Comparison of ENCODE assay signal across 16 cellular contexts in genomic region chr22:50625568-50626313, GRCh38. TPM values are rescaled to one million over a fixed set of nuclear protein-coding genes. Genes with fewer than 3 reads are reported as not detected.
DNase-seq lines count a peak whose midpoint lies in the region; ATAC-seq and TF ChIP-seq lines count a peak whose summit lies in the region.
"Had no signal": no experiment of that assay in that cellular context is flagged by ENCODE, and none has a peak within 500 bp of the region (broad histone marks: within the 10 kb centered on the region; RNA-seq: fewer than 3 reads in every experiment).

No MANE protein-coding gene starts in this region.

- no peaks in the 10 kb centered on the region for H3K9me2 ChIP-seq in PC-3 (replicated peaks; ENCODE audit: low read length)

- DNase-seq in heart right ventricle = peak in 1 of 2 donors; percentile 38
- DNase-seq in Right ventricle myocardium superior = no peak
- no peak for DNase-seq in PC-3
- no peak for DNase-seq in fibroblast of mammary gland (ENCODE audit: low read depth)
- peak; percentile 10 for DNase-seq in testis
- no peak for DNase-seq in LoVo (ENCODE audit: low spot score)
- no peak for DNase-seq in stimulated activated naive CD4-positive, alpha-beta T cell treated with Interleukin-2 at 50 U/mL for 16 hours (lab: John Stamatoyannopoulos, UW)
- no peak for DNase-seq in activated naive CD8-positive, alpha-beta T cell treated with anti-CD3 and anti-CD28 coated beads, Interleukin-2, amount 50 U/mL, for 24 hours
- DNase-seq: COR-L47; GF-D8; left ventricle myocardium superior; naive B cell; NCI-H1092; stimulated activated CD4-positive, alpha-beta T cell treated with anti-CD3 and anti-CD28 coated beads, Interleukin-4, amount 100 ng/mL, for 1 hour had no signal

- peaks cover 0 to 3% (median 0%) of the 10 kb centered on the region in 7 donors for H3K27me3 ChIP-seq in heart right ventricle
- H3K27me3 ChIP-seq in PC-3 (ENCODE audit: low read length) = no peaks in the 10 kb centered on the region
- no peaks in the 10 kb centered on the region for H3K27me3 ChIP-seq in testis
- H3K27me3 ChIP-seq: SJCRH30, transverse colon had no signal

- peak in 5 of 9 donors; percentile 14 to 31 (median 25) for TF ChIP-seq CTCF in heart right ventricle (IDR thresholded peaks at IDR 0.05)
- TF ChIP-seq CTCF in PC-3 (conservative IDR thresholded peaks at IDR 0.05; ENCODE audit: low read depth, low read length) = peak; percentile 25; the same call in 1 of the 2 replicates
- peak; percentile 3 for TF ChIP-seq CTCF in fibroblast of mammary gland (conservative IDR thresholded peaks at IDR 0.05; ENCODE audit: control insufficient read depth, insufficient read depth, low read depth, low read length)
- no peak for TF ChIP-seq CTCF in testis (IDR thresholded peaks at IDR 0.05)

- no peaks in the 10 kb centered on the region for H3K36me3 Mint-ChIP-seq in activated naive CD8-positive, alpha-beta T cell treated with anti-CD3 and anti-CD28 coated beads, Interleukin-2, amount 50 U/mL, for 24 hours (ENCODE audit: low read depth)
- H3K36me3 Mint-ChIP-seq: naive B cell had no signal

- H3K4me3 ChIP-seq in heart right ventricle = peak overlapping the region in 3 of 10 donors; percentile 62 to 95 (median 81)
- no peak overlapping the region for H3K4me3 ChIP-seq in PC-3 (ENCODE audit: low read length)
- H3K4me3 ChIP-seq in fibroblast of mammary gland (ENCODE audit: control insufficient read depth, low read depth, low read length) = no peak overlapping the region
- no peak overlapping the region for H3K4me3 ChIP-seq in testis
- H3K4me3 ChIP-seq: SJCRH30, transverse colon had no signal

- no peaks in the 10 kb centered on the region for H3K9me3 Mint-ChIP-seq in activated naive CD8-positive, alpha-beta T cell treated with anti-CD3 and anti-CD28 coated beads, Interleukin-2, amount 50 U/mL, for 24 hours
- H3K9me3 Mint-ChIP-seq: naive B cell had no signal

- intact Hi-C loops in heart right ventricle (cut with DNase I) (loop anchor here in 6 of 10 donors (5.0 kb wide), 5 partner anchors 47 to 87 kb away; partner anchors contain the start of gene SHANK3 (in 2 of the 6)), Right ventricle myocardium superior (cut with DNase I) (no loop called here), PC-3 (cut with micrococcal nuclease) (no loop called here), testis (cut with DNase I; ENCODE audit: low total_unique reads) (no loop called here)

- POLR2A ChIA-PET in PC-3 (lab: Charles Lee; ENCODE audit: unreplicated experiment) = no interaction called here

- CTCF ChIA-PET in PC-3 (lab: Charles Lee) = no interaction called here

- no peak overlapping the region for H3K4me2 ChIP-seq in PC-3 (ENCODE audit: low read length)

- H4K20me1 ChIP-seq in PC-3 (ENCODE audit: low read length) = no peaks in the 10 kb centered on the region

- 86 to 87% methylated on average over 27 of the region's 27 CpGs for WGBS in heart right ventricle, 2 donors
- WGBS in testis, 2 donors = 94 to 96% methylated on average over 19 to 27 of the region's 27 CpGs

- peaks cover 45% of the 10 kb centered on the region for H3K4me1 Mint-ChIP-seq in activated naive CD8-positive, alpha-beta T cell treated with anti-CD3 and anti-CD28 coated beads, Interleukin-2, amount 50 U/mL, for 24 hours

- H3K4me3 Mint-ChIP-seq in activated naive CD8-positive, alpha-beta T cell treated with anti-CD3 and anti-CD28 coated beads, Interleukin-2, amount 50 U/mL, for 24 hours = no peak overlapping the region

- H3K9ac ChIP-seq in PC-3 (ENCODE audit: low read length) = no peak overlapping the region

- H3K9me3 ChIP-seq in heart right ventricle (no peaks in the 10 kb centered on the region), PC-3 (ENCODE audit: low read length) (no peaks in the 10 kb centered on the region), testis (no peaks in the 10 kb centered on the region)
- H3K9me3 ChIP-seq: SJCRH30, transverse colon had no signal

- H2AFZ ChIP-seq in PC-3 (ENCODE audit: low read length) = no peak overlapping the region

- H3K79me2 ChIP-seq in PC-3 (ENCODE audit: low read length) = peaks cover 3% of the 10 kb centered on the region; the same call in 1 of the 2 replicates

- H3K36me3 ChIP-seq in heart right ventricle (peaks cover 0 to 18% (median 0%) of the 10 kb centered on the region in 9 donors), PC-3 (ENCODE audit: low read depth, low read length) (no peaks in the 10 kb centered on the region), testis (ENCODE audit: low read depth, missing control alignments) (no peaks in the 10 kb centered on the region)
- H3K36me3 ChIP-seq: SJCRH30, transverse colon had no signal

- no peak overlapping the region for H3K27ac Mint-ChIP-seq in activated naive CD8-positive, alpha-beta T cell treated with anti-CD3 and anti-CD28 coated beads, Interleukin-2, amount 50 U/mL, for 24 hours

- TF ChIP-seq POLR2A in testis (IDR thresholded peaks at IDR 0.05) = no peak

- no peaks in the 10 kb centered on the region for H3F3A ChIP-seq in PC-3 (ENCODE audit: low read length, unreplicated experiment)

- H3K27ac ChIP-seq in heart right ventricle (peak overlapping the region in 1 of 10 donors; percentile 93), PC-3 (ENCODE audit: low read length) (no peak overlapping the region), testis (no peak overlapping the region)
- H3K27ac ChIP-seq: SJCRH30, transverse colon had no signal

- BruUV-seq in PC-3 (replicated peaks; lab: Mats Ljungman, UMichigan) = no TSS peak

- no peaks in the 10 kb centered on the region for H3K27me3 Mint-ChIP-seq in activated naive CD8-positive, alpha-beta T cell treated with anti-CD3 and anti-CD28 coated beads, Interleukin-2, amount 50 U/mL, for 24 hours
- H3K27me3 Mint-ChIP-seq: naive B cell had no signal

- H3K4me1 ChIP-seq in heart right ventricle (peaks cover 7 to 54% (median 44%) of the 10 kb centered on the region in 9 donors), PC-3 (ENCODE audit: insufficient read depth, low read length) (peaks cover 25% of the 10 kb centered on the region), testis (peaks cover under 1% of the 10 kb centered on the region)

- ATAC-seq in heart right ventricle (peak in 1 of 8 donors; percentile 1), Right ventricle myocardium superior (ENCODE audit: poor library complexity) (no peak), PC-3 (no peak)
- ATAC-seq in activated naive CD8-positive, alpha-beta T cell treated with anti-CD3 and anti-CD28 coated beads, Interleukin-2, amount 50 U/mL, for 24 hours = no peak
- ATAC-seq: left ventricle myocardium superior had no signal

RNA-seq across cellular contexts. Expression of gene ARSA, which starts 2.2 kb away (rescaled TPM):
- total RNA-seq in heart right ventricle = 10 to 100 TPM; 19.6 to 33.3 (median 26.0) TPM
- 10 to 100 TPM; 17.5 to 62.3 TPM for polyA plus RNA-seq in heart right ventricle
- total RNA-seq in Right ventricle myocardium superior = 19.1 TPM
- 11.3 and 16.7 TPM in 2 replicates for total RNA-seq in PC-3 (2014; rRNA removed)
- total RNA-seq in testis = 10 to 100 TPM; 60.9 to 73.5 TPM
- polyA plus RNA-seq in testis (ENCODE audit: insufficient read depth, low read depth, low replicate concordance) = 95.9 TPM

RNA-seq across cellular contexts. Expression of gene MAPK8IP2, which starts 25.1 kb away (rescaled TPM):
- under 1 TPM; 0.08 to 0.52 (median 0.27) TPM for total RNA-seq in heart right ventricle
- polyA plus RNA-seq in heart right ventricle = under 1 TPM; 0.22 to 0.49 TPM
- 0.62 TPM for total RNA-seq in Right ventricle myocardium superior
- total RNA-seq in PC-3 (2014; rRNA removed) = 1.2 and 1.5 TPM in 2 replicates
- 10 to 100 TPM; 34.9 to 36.9 TPM for total RNA-seq in testis
- polyA plus RNA-seq in testis (ENCODE audit: insufficient read depth, low read depth, low replicate concordance) = 12.7 TPM

RNA-seq across cellular contexts. Expression of gene CHKB, which starts 43.1 kb away (rescaled TPM):
- total RNA-seq in heart right ventricle (10 to 100 TPM; 31.7 to 60.1 (median 39.9) TPM), Right ventricle myocardium superior (36.0 TPM), PC-3 (2014; rRNA removed) (27.0 and 31.5 TPM in 2 replicates), testis (10 to 100 TPM; 89.6 to 98.9 TPM)
- polyA plus RNA-seq in heart right ventricle (100 to 1,000 TPM in 1 of 2 donors, 10 to 100 TPM in 1; 27.1 to 251 TPM), testis (ENCODE audit: insufficient read depth, low read depth, low replicate concordance) (88.4 TPM)

RNA-seq across cellular contexts. Expression of gene SHANK3, which starts 46.9 kb away (rescaled TPM):
- 10 to 100 TPM; 19.9 to 36.9 (median 24.7) TPM for total RNA-seq in heart right ventricle
- polyA plus RNA-seq in heart right ventricle = 10 to 100 TPM; 14.3 to 59.8 TPM
- total RNA-seq in Right ventricle myocardium superior = 19.3 TPM
- total RNA-seq in PC-3 (2014; rRNA removed) = 3.7 and 6.8 TPM in 2 replicates
- 10 to 100 TPM; 11.4 to 16.0 TPM for total RNA-seq in testis
- polyA plus RNA-seq in testis (ENCODE audit: insufficient read depth, low read depth, low replicate concordance) = 6.3 TPM

RNA-seq across cellular contexts. Expression of gene CPT1B, which starts 47.5 kb away (rescaled TPM):
- 100 to 1,000 TPM; 135 to 487 (median 415) TPM for total RNA-seq in heart right ventricle
- 100 to 1,000 TPM in 1 of 2 donors, 10 to 100 TPM in 1; 61.2 to 351 TPM for polyA plus RNA-seq in heart right ventricle
- total RNA-seq in Right ventricle myocardium superior = 402 TPM
- 13.1 and 17.5 TPM in 2 replicates for total RNA-seq in PC-3 (2014; rRNA removed)
- total RNA-seq in testis = 100 to 1,000 TPM; 103 to 123 TPM
- 224 TPM for polyA plus RNA-seq in testis (ENCODE audit: insufficient read depth, low read depth, low replicate concordance)

Comparison
In these comparisons a context has a peak if more than half of its experiments do, and no peak if none do; other contexts are left out.
1. intact Hi-C loops: an anchor here in heart right ventricle (5.0 kb wide); none called in Right ventricle myocardium superior, PC-3 and testis.
2. CTCF ChIP-seq: peak in heart right ventricle (5 of 9), PC-3 (single experiment) and fibroblast of mammary gland (single experiment); none in testis (0 of 3).
3. RNA of gene MAPK8IP2, which starts 25.1 kb away (total RNA-seq): 34.9 to 36.9 TPM in testis; 1.2 to 1.5 TPM in PC-3, 0.62 TPM in Right ventricle myocardium superior (single experiment) and 0.08 to 0.52 TPM in heart right ventricle; every median in the first group is over 10 times any median in the second.